In the genomic region with DNA sequence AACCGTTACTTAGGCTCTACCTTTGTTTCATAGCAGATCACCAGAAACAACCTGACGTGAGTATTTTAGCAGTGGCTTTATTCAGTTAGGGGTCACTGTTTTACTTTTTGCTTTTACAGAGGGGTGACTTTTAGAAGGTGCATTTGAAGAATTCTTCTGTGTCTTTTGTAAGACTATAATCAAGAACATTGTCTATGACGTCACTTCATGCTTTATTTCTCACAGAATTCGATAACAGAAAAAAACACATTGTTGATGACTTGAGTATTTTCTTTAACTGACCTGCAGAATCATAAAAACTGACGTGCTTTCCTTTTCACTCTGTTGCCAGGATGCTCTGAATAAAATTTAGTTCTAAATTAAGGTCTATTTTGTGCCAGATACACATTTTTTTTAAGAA, we compare ENCODE assay signal across 21 cellular contexts.
"Had no signal": no experiment of that assay in that cellular context is flagged by ENCODE, and none has a peak within 500 bp of the region (broad histone marks: within the 10 kb centered on the region; RNA-seq: fewer than 3 reads in every experiment).

No MANE protein-coding gene starts in this region.

- H3K9me3 ChIP-seq: esophagus muscularis mucosa, gastroesophageal sphincter, heart left ventricle, left lung, lower lobe of right lung had no signal

- H3K4me1 ChIP-seq: foreskin keratinocyte had no signal

- H3K27ac ChIP-seq: coronary artery, esophagus muscularis mucosa, foreskin keratinocyte, gastroesophageal sphincter, heart left ventricle, left lung, lower lobe of right lung had no signal

- H3K27me3 ChIP-seq: dorsolateral prefrontal cortex, esophagus muscularis mucosa, foreskin keratinocyte, gastroesophageal sphincter, heart left ventricle, left lung had no signal

- FAIRE-seq: colon, endothelial cell of umbilical vein, frontal cortex, islet of Langerhans, keratinocyte had no signal

- DNase-seq: dermis blood vessel endothelial cell; dorsolateral prefrontal cortex; effector CD4-positive, alpha-beta T cell; effector memory CD4-positive, alpha-beta T cell; foreskin keratinocyte; heart left ventricle; hippocampal formation; left cardiac atrium; left lung; left ventricle myocardium superior; lower lobe of right lung; midbrain; naive thymus-derived CD4-positive, alpha-beta T cell had no signal

- ATAC-seq: foreskin keratinocyte; gastroesophageal sphincter; heart left ventricle; left cardiac atrium; lower lobe of right lung; naive thymus-derived CD4-positive, alpha-beta T cell had no signal

- H3K36me3 ChIP-seq: esophagus muscularis mucosa, gastroesophageal sphincter, heart left ventricle, left lung, lower lobe of right lung had no signal

- H3K4me3 ChIP-seq: coronary artery, dorsolateral prefrontal cortex, esophagus muscularis mucosa, gastroesophageal sphincter, heart left ventricle, left lung, lower lobe of right lung had no signal
